Comparison of ENCODE assay signal across 1 cellular context in the genomic region with DNA sequence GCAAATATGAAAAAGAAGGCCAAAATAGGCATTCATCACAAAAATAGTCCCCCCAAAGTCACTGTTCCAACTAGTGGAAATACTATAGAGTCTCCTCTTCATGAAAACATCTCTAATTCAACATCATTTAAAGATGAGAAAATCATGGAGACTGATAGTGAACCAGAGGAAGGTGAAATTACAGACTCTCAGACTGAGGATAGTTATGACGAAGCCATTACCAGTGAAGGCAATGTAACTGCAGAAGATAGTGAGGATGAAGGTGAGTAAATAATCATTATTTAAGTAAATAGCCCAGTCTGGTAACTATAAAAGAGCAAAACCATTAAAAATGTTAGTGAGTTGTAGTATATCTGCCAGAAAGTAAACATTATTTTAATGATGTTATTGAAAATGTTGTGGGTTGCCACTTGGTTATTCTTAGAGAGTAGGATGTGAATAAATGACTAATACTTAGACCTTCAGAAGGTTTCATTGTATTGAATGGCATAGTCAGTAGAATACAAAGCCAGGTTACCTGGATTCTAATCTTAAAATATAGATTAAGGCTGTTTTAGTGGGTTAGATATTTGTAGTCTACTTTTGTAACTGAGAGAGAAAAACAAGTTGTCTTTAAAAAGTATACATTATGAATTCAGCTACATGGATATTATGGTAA.
TF ChIP-seq lines count a peak whose summit lies in the region.

No MANE protein-coding gene starts in this region.

TF ChIP-seq in GM12878, 131 proteins besides CTCF, POLR2A, EP300 and RAD21:
- TF ChIP-seq RAD51 (IDR thresholded peaks at IDR 0.05) (no peak), RUNX3 (IDR thresholded peaks at IDR 0.05; ENCODE audit: low read length) (peak; percentile 23; the same call in 1 of the 2 replicates), ZNF274 (IDR thresholded peaks at IDR 0.05; ENCODE audit: insufficient read depth, insufficient read length) (no peak), PAX5 (IDR thresholded peaks at IDR 0.05; ENCODE audit: borderline replicate concordance, low read depth, low read length) (no peak), ESRRA (IDR thresholded peaks at IDR 0.05; ENCODE audit: low read length) (no peak), JUNB (IDR thresholded peaks at IDR 0.05) (peak; percentile 34; the same call in 1 of the 2 replicates)
- TF ChIP-seq, protein P1, sequence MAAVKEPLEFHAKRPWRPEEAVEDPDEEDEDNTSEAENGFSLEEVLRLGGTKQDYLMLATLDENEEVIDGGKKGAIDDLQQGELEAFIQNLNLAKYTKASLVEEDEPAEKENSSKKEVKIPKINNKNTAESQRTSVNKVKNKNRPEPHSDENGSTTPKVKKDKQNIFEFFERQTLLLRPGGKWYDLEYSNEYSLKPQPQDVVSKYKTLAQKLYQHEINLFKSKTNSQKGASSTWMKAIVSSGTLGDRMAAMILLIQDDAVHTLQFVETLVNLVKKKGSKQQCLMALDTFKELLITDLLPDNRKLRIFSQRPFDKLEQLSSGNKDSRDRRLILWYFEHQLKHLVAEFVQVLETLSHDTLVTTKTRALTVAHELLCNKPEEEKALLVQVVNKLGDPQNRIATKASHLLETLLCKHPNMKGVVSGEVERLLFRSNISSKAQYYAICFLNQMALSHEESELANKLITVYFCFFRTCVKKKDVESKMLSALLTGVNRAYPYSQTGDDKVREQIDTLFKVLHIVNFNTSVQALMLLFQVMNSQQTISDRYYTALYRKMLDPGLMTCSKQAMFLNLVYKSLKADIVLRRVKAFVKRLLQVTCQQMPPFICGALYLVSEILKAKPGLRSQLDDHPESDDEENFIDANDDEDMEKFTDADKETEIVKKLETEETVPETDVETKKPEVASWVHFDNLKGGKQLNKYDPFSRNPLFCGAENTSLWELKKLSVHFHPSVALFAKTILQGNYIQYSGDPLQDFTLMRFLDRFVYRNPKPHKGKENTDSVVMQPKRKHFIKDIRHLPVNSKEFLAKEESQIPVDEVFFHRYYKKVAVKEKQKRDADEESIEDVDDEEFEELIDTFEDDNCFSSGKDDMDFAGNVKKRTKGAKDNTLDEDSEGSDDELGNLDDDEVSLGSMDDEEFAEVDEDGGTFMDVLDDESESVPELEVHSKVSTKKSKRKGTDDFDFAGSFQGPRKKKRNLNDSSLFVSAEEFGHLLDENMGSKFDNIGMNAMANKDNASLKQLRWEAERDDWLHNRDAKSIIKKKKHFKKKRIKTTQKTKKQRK (IDR thresholded peaks at IDR 0.05; ENCODE audit: low read depth, low read length): no peak
- TF ChIP-seq, protein P2, sequence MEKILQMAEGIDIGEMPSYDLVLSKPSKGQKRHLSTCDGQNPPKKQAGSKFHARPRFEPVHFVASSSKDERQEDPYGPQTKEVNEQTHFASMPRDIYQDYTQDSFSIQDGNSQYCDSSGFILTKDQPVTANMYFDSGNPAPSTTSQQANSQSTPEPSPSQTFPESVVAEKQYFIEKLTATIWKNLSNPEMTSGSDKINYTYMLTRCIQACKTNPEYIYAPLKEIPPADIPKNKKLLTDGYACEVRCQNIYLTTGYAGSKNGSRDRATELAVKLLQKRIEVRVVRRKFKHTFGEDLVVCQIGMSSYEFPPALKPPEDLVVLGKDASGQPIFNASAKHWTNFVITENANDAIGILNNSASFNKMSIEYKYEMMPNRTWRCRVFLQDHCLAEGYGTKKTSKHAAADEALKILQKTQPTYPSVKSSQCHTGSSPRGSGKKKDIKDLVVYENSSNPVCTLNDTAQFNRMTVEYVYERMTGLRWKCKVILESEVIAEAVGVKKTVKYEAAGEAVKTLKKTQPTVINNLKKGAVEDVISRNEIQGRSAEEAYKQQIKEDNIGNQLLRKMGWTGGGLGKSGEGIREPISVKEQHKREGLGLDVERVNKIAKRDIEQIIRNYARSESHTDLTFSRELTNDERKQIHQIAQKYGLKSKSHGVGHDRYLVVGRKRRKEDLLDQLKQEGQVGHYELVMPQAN (conservative IDR thresholded peaks at IDR 0.05): no peak
